In the genomic region with DNA sequence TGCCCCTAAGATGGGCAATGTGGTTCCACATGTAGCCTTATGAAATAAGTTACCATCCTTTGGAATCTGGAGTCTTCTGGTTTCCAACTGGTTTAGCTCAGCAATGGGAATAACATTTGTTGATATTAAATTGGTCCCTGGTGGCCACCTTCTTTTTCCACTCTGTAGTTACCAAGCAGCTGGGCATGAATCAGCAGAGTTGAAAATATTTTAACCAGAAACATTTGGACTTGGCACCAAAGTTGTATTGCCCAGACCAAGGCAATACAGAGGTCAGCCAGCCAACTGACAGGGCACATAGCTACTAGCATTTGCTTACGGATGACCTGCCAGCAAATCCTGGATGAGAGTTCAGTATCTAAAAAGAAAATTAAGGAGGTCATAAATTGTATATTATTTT, we compare ENCODE assay signal across 14 cellular contexts. TPM values are rescaled to one million over a fixed set of nuclear protein-coding genes. Genes with fewer than 3 reads are reported as not detected.
A peak's percentile ranks its signal among the peaks of the same experiment; 100 is the strongest.
DNase-seq lines count a peak whose midpoint lies in the region; ATAC-seq and TF ChIP-seq lines count a peak whose summit lies in the region.
"Had no signal": no experiment of that assay in that cellular context is flagged by ENCODE, and none has a peak within 500 bp of the region (broad histone marks: within the 10 kb centered on the region; RNA-seq: fewer than 3 reads in every experiment).

No MANE protein-coding gene starts in this region.

- H3K36me3 Mint-ChIP-seq in stimulated activated naive B cell treated with anti-CD40 and anti-IgM and Interleukin-4, amounts not matched to agents 10 μg/mL and 1 μg/mL and 100 μg/mL, for 72 hours: no peaks in the 10 kb centered on the region
- H3K36me3 Mint-ChIP-seq in activated T-cell treated with anti-CD3 and anti-CD28 coated beads, Interleukin-2, amount 50 U/mL, for 4 hours (ENCODE audit: insufficient read depth): no peaks in the 10 kb centered on the region

- H3K27me3 ChIP-seq in right lobe of liver: no peaks in the 10 kb centered on the region
- H3K27me3 ChIP-seq in thyroid gland: no peaks in the 10 kb centered on the region

- no peaks in the 10 kb centered on the region for H3K27me3 Mint-ChIP-seq in stimulated activated naive B cell treated with anti-CD40 and anti-IgM and Interleukin-4, amounts not matched to agents 10 μg/mL and 1 μg/mL and 100 μg/mL, for 72 hours
- peaks cover 2% of the 10 kb centered on the region for H3K27me3 Mint-ChIP-seq in activated T-cell treated with anti-CD3 and anti-CD28 coated beads, Interleukin-2, amount 50 U/mL, for 4 hours (ENCODE audit: low read depth)
- H3K27me3 Mint-ChIP-seq: stimulated activated naive CD8-positive, alpha-beta T cell treated with anti-CD3 and anti-CD28 coated beads, Interleukin-15, amount 100 ng/mL, for 72 hours had no signal

- no peak overlapping the region for H3K4me3 Mint-ChIP-seq in stimulated activated naive B cell treated with anti-CD40 and anti-IgM and Interleukin-4, amounts not matched to agents 10 μg/mL and 1 μg/mL and 100 μg/mL, for 72 hours
- H3K4me3 Mint-ChIP-seq in activated T-cell treated with anti-CD3 and anti-CD28 coated beads, Interleukin-2, amount 50 U/mL, for 4 hours: no peak overlapping the region
- H3K4me3 Mint-ChIP-seq: stimulated activated naive CD8-positive, alpha-beta T cell treated with anti-CD3 and anti-CD28 coated beads, Interleukin-15, amount 100 ng/mL, for 72 hours had no signal

- H3K4me1 ChIP-seq in right lobe of liver: peaks cover 0 to 35% (median 17%) of the 10 kb centered on the region in 4 donors
- H3K4me1 ChIP-seq in thyroid gland: peaks cover 38 to 56% of the 10 kb centered on the region in 2 donors

- H3K27ac ChIP-seq in right lobe of liver: peak overlapping the region in 2 of 3 donors; percentile 66 to 73
- H3K27ac ChIP-seq in thyroid gland: peak overlapping the region; percentile 70 to 79 (median 75)
- H3K27ac ChIP-seq: 22Rv1 had no signal

- TF ChIP-seq POLR2A in right lobe of liver (IDR thresholded peaks at IDR 0.05) (no peak), thyroid gland (IDR thresholded peaks at IDR 0.05) (no peak)

- H3K9me3 ChIP-seq in right lobe of liver: no peaks in the 10 kb centered on the region
- no peaks in the 10 kb centered on the region for H3K9me3 ChIP-seq in thyroid gland

- H3K36me3 ChIP-seq in right lobe of liver (no peaks in the 10 kb centered on the region), thyroid gland (no peaks in the 10 kb centered on the region)

- peak; percentile 22 for DNase-seq in NCI-H1694 (lab: John Stamatoyannopoulos, UW)
- DNase-seq in NCI-H1694 treated with DMSO at 0.1 percent for 48 hours (lab: John Stamatoyannopoulos, UW): no peak
- DNase-seq in cardiac fibroblast (ENCODE audit: low read depth in 2 of 2): peak; percentile 14 to 62
- DNase-seq in right lobe of liver: peak; percentile 37 to 87 (median 67)
- peak; percentile 42 to 60 for DNase-seq in thyroid gland
- DNase-seq in NCI-H226: no peak
- no peak for DNase-seq in stimulated activated naive B cell treated with anti-CD40 and anti-IgM and Interleukin-4, amounts not matched to agents 10 μg/mL and 1 μg/mL and 100 μg/mL, for 72 hours
- DNase-seq in activated T-cell treated with anti-CD3 and anti-CD28 coated beads, Interleukin-2, amount 50 U/mL, for 4 hours: no peak
- DNase-seq: activated naive CD4-positive, alpha-beta T cell treated with anti-CD3 and anti-CD28 coated beads, Interleukin-2, amount 50 U/mL, for 16 hours; COR-L47; MM.1S; stimulated activated naive CD8-positive, alpha-beta T cell treated with anti-CD3 and anti-CD28 coated beads, Interleukin-15, amount 100 ng/mL, for 72 hours had no signal

- 0% methylated on average over 1 of the region's 1 CpG for WGBS in right lobe of liver (ENCODE audit: insufficient coverage, low coverage, low lambda C conversion rate, missing lambda C conversion rate)
- WGBS in thyroid gland, 2 donors: 35% methylated on average over 1 of the region's 1 CpG

- intact Hi-C loops in right lobe of liver (cut with DNase I): loop anchor here in 1 of 2 donors (5.0 kb wide), 1 partner anchor 57 kb away; no protein-coding TSS in a partner anchor
- intact Hi-C loops in thyroid gland (cut with DNase I): no loop called here

- H3K27ac Mint-ChIP-seq in stimulated activated naive B cell treated with anti-CD40 and anti-IgM and Interleukin-4, amounts not matched to agents 10 μg/mL and 1 μg/mL and 100 μg/mL, for 72 hours: no peak overlapping the region
- H3K27ac Mint-ChIP-seq: stimulated activated naive CD8-positive, alpha-beta T cell treated with anti-CD3 and anti-CD28 coated beads, Interleukin-15, amount 100 ng/mL, for 72 hours had no signal

- no peak overlapping the region for H3K4me3 ChIP-seq in cardiac fibroblast (replicated peaks in 1 of 2; ENCODE audit: low read depth in 2 of 2, low read length in 2 of 2)
- no peak overlapping the region for H3K4me3 ChIP-seq in right lobe of liver
- H3K4me3 ChIP-seq in thyroid gland (replicated peaks in 1 of 3): no peak overlapping the region

- ATAC-seq in right lobe of liver: peak; percentile 64 to 80 (median 80)
- no peak for ATAC-seq in stimulated activated naive B cell treated with anti-CD40 and anti-IgM and Interleukin-4, amounts not matched to agents 10 μg/mL and 1 μg/mL and 100 μg/mL, for 72 hours (replicated peaks)
- no peak for ATAC-seq in activated T-cell treated with anti-CD3 and anti-CD28 coated beads, Interleukin-2, amount 50 U/mL, for 4 hours
- ATAC-seq: HCT116; stimulated activated naive CD8-positive, alpha-beta T cell treated with anti-CD3 and anti-CD28 coated beads, Interleukin-15, amount 100 ng/mL, for 72 hours had no signal

- no peaks in the 10 kb centered on the region for H3K9me3 Mint-ChIP-seq in stimulated activated naive B cell treated with anti-CD40 and anti-IgM and Interleukin-4, amounts not matched to agents 10 μg/mL and 1 μg/mL and 100 μg/mL, for 72 hours
- H3K9me3 Mint-ChIP-seq in activated T-cell treated with anti-CD3 and anti-CD28 coated beads, Interleukin-2, amount 50 U/mL, for 4 hours: no peaks in the 10 kb centered on the region
- H3K9me3 Mint-ChIP-seq: stimulated activated naive CD8-positive, alpha-beta T cell treated with anti-CD3 and anti-CD28 coated beads, Interleukin-15, amount 100 ng/mL, for 72 hours had no signal

- TF ChIP-seq CTCF in cardiac fibroblast (IDR thresholded peaks at IDR 0.05; ENCODE audit: low read depth, low read length) (no peak), right lobe of liver (IDR thresholded peaks at IDR 0.05) (no peak), thyroid gland (IDR thresholded peaks at IDR 0.05) (no peak)

- peaks cover 4 to 8% of the 10 kb centered on the region in 2 donors for H3K4me1 Mint-ChIP-seq in stimulated activated naive B cell treated with anti-CD40 and anti-IgM and Interleukin-4, amounts not matched to agents 10 μg/mL and 1 μg/mL and 100 μg/mL, for 72 hours
- H3K4me1 Mint-ChIP-seq in activated T-cell treated with anti-CD3 and anti-CD28 coated beads, Interleukin-2, amount 50 U/mL, for 4 hours (ENCODE audit: low read depth): no peaks in the 10 kb centered on the region
- H3K4me1 Mint-ChIP-seq: stimulated activated naive CD8-positive, alpha-beta T cell treated with anti-CD3 and anti-CD28 coated beads, Interleukin-15, amount 100 ng/mL, for 72 hours had no signal

RNA-seq across cellular contexts. Expression of a gene that starts 54.3 kb away (rescaled TPM):
- 10 to 100 TPM in 5 of 6 experiments, 1 to 10 TPM in 1; 6.9 to 25.4 (median 14.7) TPM for total RNA-seq in right lobe of liver
- total RNA-seq in thyroid gland: 10 to 100 TPM; 47.2 to 77.4 (median 50.4) TPM
- total RNA-seq in activated T-cell treated with anti-CD3 and anti-CD28 coated beads, Interleukin-2, amount 50 U/mL, for 4 hours: 1 to 10 TPM; 1.8 to 2.5 (median 2.0) TPM

Comparison
In these comparisons a context has a peak if more than half of its experiments do, and no peak if none do; other contexts are left out.
1. DNase-seq: peak in NCI-H1694 (single experiment), cardiac fibroblast (2 of 2), right lobe of liver (3 of 3) and thyroid gland (2 of 2); none in NCI-H1694 treated with DMSO at 0.1 percent for 48 hours (single experiment), NCI-H226 (single experiment), stimulated activated naive B cell treated with anti-CD40 and anti-IgM and Interleukin-4, amounts not matched to agents 10 μg/mL and 1 μg/mL and 100 μg/mL, for 72 hours (single experiment) and activated T-cell treated with anti-CD3 and anti-CD28 coated beads, Interleukin-2, amount 50 U/mL, for 4 hours (single experiment).
2. ATAC-seq: peak in right lobe of liver (4 of 4); none in stimulated activated naive B cell treated with anti-CD40 and anti-IgM and Interleukin-4, amounts not matched to agents 10 μg/mL and 1 μg/mL and 100 μg/mL, for 72 hours (0 of 2) and activated T-cell treated with anti-CD3 and anti-CD28 coated beads, Interleukin-2, amount 50 U/mL, for 4 hours (0 of 2).